Comparison of ENCODE assay signal across 15 cellular contexts in genomic region chr1:168416220-168416619, GRCh38.
DNase-seq lines count a peak whose midpoint lies in the region; ATAC-seq and TF ChIP-seq lines count a peak whose summit lies in the region.
"Had no signal": no experiment of that assay in that cellular context is flagged by ENCODE, and none has a peak within 500 bp of the region (broad histone marks: within the 10 kb centered on the region; RNA-seq: fewer than 3 reads in every experiment).

No MANE protein-coding gene starts in this region.

- DNase-seq in NCI-H82 (lab: John Stamatoyannopoulos, UW) (peak; percentile 92), T-helper 17 cell (no peak), psoas muscle (no peak), DMS53 (lab: John Stamatoyannopoulos, UW) (no peak), vagina (ENCODE audit: extremely low spot score in 2 of 2) (no peak)
- no peak for DNase-seq in activated CD8-positive, alpha-beta memory T cell treated with anti-CD3 and anti-CD28 coated beads, Interleukin-2, amount 10 ng/mL, durations not matched to agents 7 days and 5 days
- DNase-seq: C1 segment of cervical spinal cord; Caco-2; CD8-positive, alpha-beta T cell; DMS 273 treated with DMSO at 0.1 percent for 48 hours; DMS79 treated with DMSO at 0.1 percent for 48 hours; GF-D8; GM23248; H7; HCEC 1CT had no signal

- ATAC-seq in T-helper 17 cell (peak; percentile 62), psoas muscle (no peak)
- ATAC-seq in activated CD8-positive, alpha-beta memory T cell treated with anti-CD3 and anti-CD28 coated beads, Interleukin-2, amount 10 ng/mL, durations not matched to agents 7 days and 5 days: no peak
- ATAC-seq: CD8-positive, alpha-beta T cell had no signal

- H3K4me1 ChIP-seq in psoas muscle (peaks cover 9% of the 10 kb centered on the region), vagina (no peaks in the 10 kb centered on the region)
- H3K4me1 ChIP-seq: Caco-2 had no signal

- H3K9me3 Mint-ChIP-seq in activated CD8-positive, alpha-beta memory T cell treated with anti-CD3 and anti-CD28 coated beads, Interleukin-2, amount 10 ng/mL, durations not matched to agents 7 days and 5 days (ENCODE audit: low read depth): no peaks in the 10 kb centered on the region
- H3K9me3 Mint-ChIP-seq: CD8-positive, alpha-beta T cell had no signal

- peak overlapping the region; percentile 32 for H3K27ac Mint-ChIP-seq in T-helper 17 cell
- no peak overlapping the region for H3K27ac Mint-ChIP-seq in activated CD8-positive, alpha-beta memory T cell treated with anti-CD3 and anti-CD28 coated beads, Interleukin-2, amount 10 ng/mL, durations not matched to agents 7 days and 5 days
- H3K27ac Mint-ChIP-seq: CD8-positive, alpha-beta T cell had no signal

- no peak overlapping the region for H3K4me3 Mint-ChIP-seq in T-helper 17 cell
- H3K4me3 Mint-ChIP-seq in activated CD8-positive, alpha-beta memory T cell treated with anti-CD3 and anti-CD28 coated beads, Interleukin-2, amount 10 ng/mL, durations not matched to agents 7 days and 5 days: no peak overlapping the region
- H3K4me3 Mint-ChIP-seq: CD8-positive, alpha-beta T cell had no signal

- H3K27me3 Mint-ChIP-seq in T-helper 17 cell: no peaks in the 10 kb centered on the region
- H3K27me3 Mint-ChIP-seq in activated CD8-positive, alpha-beta memory T cell treated with anti-CD3 and anti-CD28 coated beads, Interleukin-2, amount 10 ng/mL, durations not matched to agents 7 days and 5 days: no peaks in the 10 kb centered on the region

- CTCF ChIA-PET in activated CD8-positive, alpha-beta memory T cell treated with anti-CD3 and anti-CD28 coated beads, Interleukin-2, amount 10 ng/mL, durations not matched to agents 7 days and 5 days (lab: Charles Lee): interaction anchor here (1.8 kb wide), 1 partner anchor 73 kb away, joined by 6 read pairs; no protein-coding TSS in a partner anchor

- H3K9me3 ChIP-seq in T-helper 17 cell (ENCODE audit: control insufficient read depth, low read length, poor library complexity, severe bottlenecking): no peaks in the 10 kb centered on the region
- H3K9me3 ChIP-seq in psoas muscle: no peaks in the 10 kb centered on the region
- H3K9me3 ChIP-seq in vagina: no peaks in the 10 kb centered on the region
- H3K9me3 ChIP-seq: Caco-2 had no signal

- no peaks in the 10 kb centered on the region for H3K36me3 ChIP-seq in psoas muscle (ENCODE audit: insufficient read depth in 1 of 2, low read depth in 1 of 2)
- H3K36me3 ChIP-seq in vagina: no peaks in the 10 kb centered on the region

- peaks cover 2% of the 10 kb centered on the region for H3K36me3 Mint-ChIP-seq in T-helper 17 cell (ENCODE audit: low read depth)
- peaks cover under 1% of the 10 kb centered on the region for H3K36me3 Mint-ChIP-seq in activated CD8-positive, alpha-beta memory T cell treated with anti-CD3 and anti-CD28 coated beads, Interleukin-2, amount 10 ng/mL, durations not matched to agents 7 days and 5 days
- H3K36me3 Mint-ChIP-seq: CD8-positive, alpha-beta T cell had no signal

- peak overlapping the region; percentile 56 for H3K27ac ChIP-seq in psoas muscle
- no peak overlapping the region for H3K27ac ChIP-seq in vagina
- H3K27ac ChIP-seq: GM23248 had no signal

- TF ChIP-seq POLR2A in vagina (IDR thresholded peaks at IDR 0.05): no peak

- H3K27me3 ChIP-seq in psoas muscle (ENCODE audit: insufficient read depth in 3 of 3, low read length in 2 of 3) (no peaks in the 10 kb centered on the region), vagina (no peaks in the 10 kb centered on the region)

- WGBS in psoas muscle, 3 donors: 89 to 92% (median 91%) methylated on average over 4 of the region's 4 CpGs

- intact Hi-C loops in psoas muscle (cut with DNase I): no loop called here
- intact Hi-C loops in vagina (cut with DNase I): no loop called here

- H3K4me1 Mint-ChIP-seq in T-helper 17 cell: peaks cover 19% of the 10 kb centered on the region
- peaks cover 33% of the 10 kb centered on the region for H3K4me1 Mint-ChIP-seq in activated CD8-positive, alpha-beta memory T cell treated with anti-CD3 and anti-CD28 coated beads, Interleukin-2, amount 10 ng/mL, durations not matched to agents 7 days and 5 days

- TF ChIP-seq CTCF in psoas muscle (IDR thresholded peaks at IDR 0.05) (no peak), vagina (IDR thresholded peaks at IDR 0.05) (no peak)

- H3K4me3 ChIP-seq in psoas muscle: no peak overlapping the region
- no peak overlapping the region for H3K4me3 ChIP-seq in vagina
- H3K4me3 ChIP-seq: GM23248 had no signal
